Comparison of ENCODE assay signal across 1 cellular context in the genomic region with DNA sequence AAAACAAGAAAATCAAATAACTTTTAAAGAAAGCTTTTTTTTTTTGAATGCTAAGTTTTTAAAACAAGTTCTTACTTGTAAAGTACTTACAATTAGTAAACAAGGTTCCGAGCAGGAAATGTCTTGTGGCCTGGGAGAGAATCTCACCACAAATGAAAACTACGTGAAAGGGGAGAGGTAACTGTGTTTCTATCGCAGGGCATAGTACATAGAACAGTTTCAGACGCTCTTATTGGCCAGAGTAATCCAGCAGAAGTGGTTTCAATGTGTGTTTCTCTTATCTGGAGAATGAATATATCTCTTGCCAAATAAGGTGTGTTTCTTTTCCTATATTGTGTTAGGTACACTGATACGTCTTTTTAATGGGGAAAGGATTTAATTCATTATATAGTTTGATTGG.
A peak's percentile ranks its signal among the peaks of the same experiment; 100 is the strongest.
TF ChIP-seq lines count a peak whose summit lies in the region.

A gene with protein sequence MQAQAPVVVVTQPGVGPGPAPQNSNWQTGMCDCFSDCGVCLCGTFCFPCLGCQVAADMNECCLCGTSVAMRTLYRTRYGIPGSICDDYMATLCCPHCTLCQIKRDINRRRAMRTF (minus strand): TSS at position 154 of the 400 bp plus-strand sequence. CDS start 6,808 bp downstream, outside the sequence.

TF ChIP-seq in HepG2, 621 proteins besides CTCF, POLR2A, EP300 and RAD21 (continued from another document):
- no peak for TF ChIP-seq BRCA1 (CRISPR knock-in tag; IDR thresholded peaks at IDR 0.05)
- no peak for TF ChIP-seq ZFAT (CRISPR knock-in tag; conservative IDR thresholded peaks at IDR 0.05)
- no peak for TF ChIP-seq ZNF614 (CRISPR knock-in tag; IDR thresholded peaks at IDR 0.05; ENCODE audit: borderline replicate concordance)
- no peak for TF ChIP-seq ZNF839 (CRISPR knock-in tag; IDR thresholded peaks at IDR 0.05; ENCODE audit: borderline replicate concordance)
- TF ChIP-seq ELF3 (CRISPR knock-in tag; IDR thresholded peaks at IDR 0.05), result peak; percentile 26; the same call in 1 of the 2 replicates
- TF ChIP-seq, protein P1, sequence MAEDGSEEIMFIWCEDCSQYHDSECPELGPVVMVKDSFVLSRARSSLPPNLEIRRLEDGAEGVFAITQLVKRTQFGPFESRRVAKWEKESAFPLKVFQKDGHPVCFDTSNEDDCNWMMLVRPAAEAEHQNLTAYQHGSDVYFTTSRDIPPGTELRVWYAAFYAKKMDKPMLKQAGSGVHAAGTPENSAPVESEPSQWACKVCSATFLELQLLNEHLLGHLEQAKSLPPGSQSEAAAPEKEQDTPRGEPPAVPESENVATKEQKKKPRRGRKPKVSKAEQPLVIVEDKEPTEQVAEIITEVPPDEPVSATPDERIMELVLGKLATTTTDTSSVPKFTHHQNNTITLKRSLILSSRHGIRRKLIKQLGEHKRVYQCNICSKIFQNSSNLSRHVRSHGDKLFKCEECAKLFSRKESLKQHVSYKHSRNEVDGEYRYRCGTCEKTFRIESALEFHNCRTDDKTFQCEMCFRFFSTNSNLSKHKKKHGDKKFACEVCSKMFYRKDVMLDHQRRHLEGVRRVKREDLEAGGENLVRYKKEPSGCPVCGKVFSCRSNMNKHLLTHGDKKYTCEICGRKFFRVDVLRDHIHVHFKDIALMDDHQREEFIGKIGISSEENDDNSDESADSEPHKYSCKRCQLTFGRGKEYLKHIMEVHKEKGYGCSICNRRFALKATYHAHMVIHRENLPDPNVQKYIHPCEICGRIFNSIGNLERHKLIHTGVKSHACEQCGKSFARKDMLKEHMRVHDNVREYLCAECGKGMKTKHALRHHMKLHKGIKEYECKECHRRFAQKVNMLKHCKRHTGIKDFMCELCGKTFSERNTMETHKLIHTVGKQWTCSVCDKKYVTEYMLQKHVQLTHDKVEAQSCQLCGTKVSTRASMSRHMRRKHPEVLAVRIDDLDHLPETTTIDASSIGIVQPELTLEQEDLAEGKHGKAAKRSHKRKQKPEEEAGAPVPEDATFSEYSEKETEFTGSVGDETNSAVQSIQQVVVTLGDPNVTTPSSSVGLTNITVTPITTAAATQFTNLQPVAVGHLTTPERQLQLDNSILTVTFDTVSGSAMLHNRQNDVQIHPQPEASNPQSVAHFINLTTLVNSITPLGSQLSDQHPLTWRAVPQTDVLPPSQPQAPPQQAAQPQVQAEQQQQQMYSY (CRISPR knock-in tag; IDR thresholded peaks at IDR 0.05), result no peak
- no peak for TF ChIP-seq ZNF234 (CRISPR knock-in tag; conservative IDR thresholded peaks at IDR 0.05)
- no peak for TF ChIP-seq BCL6 (CRISPR knock-in tag; IDR thresholded peaks at IDR 0.05)
- no peak for TF ChIP-seq ZFP62 (CRISPR knock-in tag; IDR thresholded peaks at IDR 0.05)
- TF ChIP-seq, protein P2, sequence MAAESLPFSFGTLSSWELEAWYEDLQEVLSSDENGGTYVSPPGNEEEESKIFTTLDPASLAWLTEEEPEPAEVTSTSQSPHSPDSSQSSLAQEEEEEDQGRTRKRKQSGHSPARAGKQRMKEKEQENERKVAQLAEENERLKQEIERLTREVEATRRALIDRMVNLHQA (CRISPR knock-in tag; IDR thresholded peaks at IDR 0.05), result no peak
- TF ChIP-seq CREM (IDR thresholded peaks at IDR 0.05), result peak; percentile 22; the same call in 1 of the 2 replicates
- TF ChIP-seq CREM (CRISPR knock-in tag; IDR thresholded peaks at IDR 0.05), result no peak
- no peak for TF ChIP-seq ZNF138 (CRISPR knock-in tag; IDR thresholded peaks at IDR 0.05; ENCODE audit: low read depth)
- TF ChIP-seq ZC3H4 (CRISPR knock-in tag; IDR thresholded peaks at IDR 0.05; ENCODE audit: borderline replicate concordance), result no peak
- no peak for TF ChIP-seq ERF (CRISPR knock-in tag; IDR thresholded peaks at IDR 0.05)
- no peak for TF ChIP-seq ZMYM2 (CRISPR knock-in tag; IDR thresholded peaks at IDR 0.05)
